Comparison of ENCODE assay signal across 8 cellular contexts in genomic region chr19:53870485-53870844, GRCh38. TPM values are rescaled to one million over a fixed set of nuclear protein-coding genes. Genes with fewer than 3 reads are reported as not detected.
A peak's percentile ranks its signal among the peaks of the same experiment; 100 is the strongest.
DNase-seq lines count a peak whose midpoint lies in the region; ATAC-seq and TF ChIP-seq lines count a peak whose summit lies in the region.

No MANE protein-coding gene starts in this region.

- H3K27me3 Mint-ChIP-seq in MCF 10A (ENCODE audit: insufficient read depth, unreplicated experiment) (no peaks in the 10 kb centered on the region), memory B cell (peaks cover 5% of the 10 kb centered on the region)
- H3K27me3 Mint-ChIP-seq in activated naive CD8-positive, alpha-beta T cell treated with anti-CD3 and anti-CD28 coated beads for 36 hours, result no peaks in the 10 kb centered on the region

- no peaks in the 10 kb centered on the region for H3K79me2 ChIP-seq in mammary epithelial cell (ENCODE audit: insufficient read depth, low read length)

- in situ Hi-C loops in mammary epithelial cell (cut with MboI; ENCODE audit: low sequenced_read_pairs in 2 of 2), result no loop called here

- H3K27me3 ChIP-seq in mammary epithelial cell (ENCODE audit: insufficient read depth, low read length), result no peaks in the 10 kb centered on the region
- no peaks in the 10 kb centered on the region for H3K27me3 ChIP-seq in vagina

- no peak for DNase-seq in MCF 10A (ENCODE audit: unreplicated experiment)
- no peak for DNase-seq in mammary epithelial cell
- DNase-seq in activated naive CD8-positive, alpha-beta T cell treated with anti-CD3 and anti-CD28 coated beads for 36 hours, result no peak
- DNase-seq in memory B cell (ENCODE audit: low spot score in 2 of 2), result peak in 1 of 2 donors; percentile 34
- DNase-seq in vagina (ENCODE audit: extremely low spot score in 2 of 2), result no peak
- DNase-seq in stimulated activated CD4-positive, alpha-beta T cell treated with anti-CD3 and anti-CD28 coated beads, Interleukin-2, amount 100 ng/mL, for 24 hours, result no peak
- DNase-seq in DMS53 treated with DMSO at 0.1 percent for 48 hours (lab: John Stamatoyannopoulos, UW; ENCODE audit: unreplicated experiment), result no peak
- no peak for DNase-seq in NCI-H1417 (lab: John Stamatoyannopoulos, UW)

- H3K9ac ChIP-seq in mammary epithelial cell (ENCODE audit: insufficient read depth, low read length), result no peak overlapping the region

- H3K9me3 Mint-ChIP-seq in MCF 10A (ENCODE audit: unreplicated experiment) (no peaks in the 10 kb centered on the region), memory B cell (peaks cover 4% of the 10 kb centered on the region)
- H3K9me3 Mint-ChIP-seq in activated naive CD8-positive, alpha-beta T cell treated with anti-CD3 and anti-CD28 coated beads for 36 hours, result peaks cover 5% of the 10 kb centered on the region

- H3K36me3 ChIP-seq in mammary epithelial cell (ENCODE audit: insufficient read depth, low read length), result no peaks in the 10 kb centered on the region
- peaks cover 0 to 20% of the 10 kb centered on the region in 2 donors for H3K36me3 ChIP-seq in vagina

- WGBS in mammary epithelial cell (ENCODE audit: low coverage, missing lambda C conversion rate), result 58% methylated on average over 3 of the region's 5 CpGs

- H3K36me3 Mint-ChIP-seq in MCF 10A (ENCODE audit: insufficient read depth, unreplicated experiment) (peaks cover 48% of the 10 kb centered on the region), memory B cell (peaks cover 13% of the 10 kb centered on the region)
- H3K36me3 Mint-ChIP-seq in activated naive CD8-positive, alpha-beta T cell treated with anti-CD3 and anti-CD28 coated beads for 36 hours, result peaks cover 27% of the 10 kb centered on the region

- H3K27ac Mint-ChIP-seq in MCF 10A (ENCODE audit: low read depth, unreplicated experiment) (no peak overlapping the region), memory B cell (peak overlapping the region; percentile 41)
- H3K27ac Mint-ChIP-seq in activated naive CD8-positive, alpha-beta T cell treated with anti-CD3 and anti-CD28 coated beads for 36 hours, result peak overlapping the region; percentile 67

- H3K4me3 Mint-ChIP-seq in MCF 10A (ENCODE audit: unreplicated experiment), result peak overlapping the region; percentile 52
- peak overlapping the region; percentile 65 for H3K4me3 Mint-ChIP-seq in activated naive CD8-positive, alpha-beta T cell treated with anti-CD3 and anti-CD28 coated beads for 36 hours
- peak overlapping the region; percentile 44 for H3K4me3 Mint-ChIP-seq in memory B cell

- no TSS peak for BruUV-seq in MCF 10A (replicated peaks; lab: Mats Ljungman, UMichigan)
- no TSS peak for BruUV-seq in mammary epithelial cell (replicated peaks; lab: Mats Ljungman, UMichigan)

- CTCF ChIA-PET in MCF 10A (lab: Yijun Ruan, JAX), result interaction anchor here (1.0 to 1.5 kb wide), 3 partner anchors 11 to 156 kb away, joined by 3 read pairs; no protein-coding TSS in a partner anchor
- CTCF ChIA-PET in mammary epithelial cell (lab: Charles Lee; ENCODE audit: low non-redundant PET), result no interaction called here

- no peak for TF ChIP-seq POLR2A in vagina (IDR thresholded peaks at IDR 0.05)

- dilution Hi-C loops in mammary epithelial cell (cut with HindIII; ENCODE audit: low sequenced_read_pairs), result no loop called here

- intact Hi-C loops in MCF 10A (cut with micrococcal nuclease), result no loop called here
- intact Hi-C loops in mammary epithelial cell (cut with micrococcal nuclease), result no loop called here
- intact Hi-C loops in vagina (cut with DNase I), result no loop called here

- H4K20me1 ChIP-seq in mammary epithelial cell (ENCODE audit: insufficient read depth, low read length), result no peaks in the 10 kb centered on the region

- no peak overlapping the region for H3K4me3 ChIP-seq in mammary epithelial cell (replicated peaks in 1 of 3; ENCODE audit: insufficient read depth in 1 of 3, low read depth in 2 of 3, low read length in 3 of 3)
- peak overlapping the region in 1 of 2 donors; percentile 96 for H3K4me3 ChIP-seq in vagina

- H3K4me1 ChIP-seq in mammary epithelial cell (ENCODE audit: insufficient read depth, low read length) (peaks cover 11% of the 10 kb centered on the region), vagina (peaks cover 55% of the 10 kb centered on the region)

- H3K4me2 ChIP-seq in mammary epithelial cell (ENCODE audit: insufficient read depth, low read depth, low read length), result no peak overlapping the region

- H3K4me1 Mint-ChIP-seq in MCF 10A (ENCODE audit: insufficient read depth, unreplicated experiment) (peaks cover 20% of the 10 kb centered on the region), memory B cell (peaks cover 25% of the 10 kb centered on the region)
- H3K4me1 Mint-ChIP-seq in activated naive CD8-positive, alpha-beta T cell treated with anti-CD3 and anti-CD28 coated beads for 36 hours, result peaks cover 58% of the 10 kb centered on the region

- TF ChIP-seq CTCF in MCF 10A (IDR thresholded peaks at IDR 0.05; ENCODE audit: unreplicated experiment) (no peak), mammary epithelial cell (conservative IDR thresholded peaks at IDR 0.05 in 1 of 2, IDR thresholded peaks at IDR 0.05 in 1 of 2; ENCODE audit: extremely low read depth in 1 of 2, insufficient read depth in 1 of 2, low read depth in 1 of 2, low read length in 2 of 2) (no peak), vagina (IDR thresholded peaks at IDR 0.05) (no peak)

- no peak overlapping the region for H2AFZ ChIP-seq in mammary epithelial cell (ENCODE audit: low read depth, low read length)

- H3K27ac ChIP-seq in mammary epithelial cell (ENCODE audit: insufficient read depth, low read depth, low read length), result no peak overlapping the region
- H3K27ac ChIP-seq in vagina, result peak overlapping the region; percentile 95

- H3K9me3 ChIP-seq in mammary epithelial cell (replicated peaks; ENCODE audit: insufficient read depth, low read length) (no peaks in the 10 kb centered on the region), vagina (no peaks in the 10 kb centered on the region)

- no peak for ATAC-seq in memory B cell (ENCODE audit: low read depth)

- POLR2A ChIA-PET in MCF 10A (lab: Yijun Ruan, JAX), result no interaction called here

RNA-seq across cellular contexts. Expression of gene MYADM, which starts 2.8 kb away (rescaled TPM):
- total RNA-seq in MCF 10A (2022) (39.0 and 43.3 TPM in 2 replicates), mammary epithelial cell (10 to 100 TPM; 26.5 to 64.1 TPM), vagina (68.3 TPM)
- polyA plus RNA-seq in mammary epithelial cell, result 9.6 TPM
- 27.1 TPM for polyA minus RNA-seq in mammary epithelial cell
- total RNA-seq in activated naive CD8-positive, alpha-beta T cell treated with anti-CD3 and anti-CD28 coated beads for 36 hours, result 10 to 100 TPM; 30.9 to 32.1 TPM

RNA-seq across cellular contexts. Expression of gene PRKCG, which starts 11.5 kb away (rescaled TPM):
- total RNA-seq in MCF 10A (2022) (not detected in 2 replicates), mammary epithelial cell (not detected), vagina (not detected)
- polyA plus RNA-seq in mammary epithelial cell, result not detected
- polyA minus RNA-seq in mammary epithelial cell, result not detected
- under 1 TPM in 1 of 2 experiments, not detected in 1; 0.35 TPM for total RNA-seq in activated naive CD8-positive, alpha-beta T cell treated with anti-CD3 and anti-CD28 coated beads for 36 hours

RNA-seq across cellular contexts. Expression of gene CACNG7, which starts 38.6 kb away (rescaled TPM):
- total RNA-seq in MCF 10A (2022) (not detected in 2 replicates), mammary epithelial cell (not detected), vagina (not detected)
- not detected for polyA plus RNA-seq in mammary epithelial cell
- polyA minus RNA-seq in mammary epithelial cell, result not detected
- total RNA-seq in activated naive CD8-positive, alpha-beta T cell treated with anti-CD3 and anti-CD28 coated beads for 36 hours, result not detected

RNA-seq across cellular contexts. Expression of gene NLRP12, which starts 46.4 kb away (rescaled TPM):
- total RNA-seq in MCF 10A (2022), result not detected in 2 replicates
- not detected for total RNA-seq in mammary epithelial cell
- not detected for polyA plus RNA-seq in mammary epithelial cell
- polyA minus RNA-seq in mammary epithelial cell, result not detected
- under 1 TPM; 0.06 TPM for total RNA-seq in activated naive CD8-positive, alpha-beta T cell treated with anti-CD3 and anti-CD28 coated beads for 36 hours
- 0.49 TPM for total RNA-seq in vagina
